20 cellular contexts compared by ENCODE assay signal in genomic region chr6:38774933-38775707, GRCh38.
A peak's percentile ranks its signal among the peaks of the same experiment; 100 is the strongest.
DNase-seq lines count a peak whose midpoint lies in the region; ATAC-seq, FAIRE-seq and TF ChIP-seq lines count a peak whose summit lies in the region.
"Had no signal": no experiment of that assay in that cellular context is flagged by ENCODE, and none has a peak within 500 bp of the region (broad histone marks: within the 10 kb centered on the region; RNA-seq: fewer than 3 reads in every experiment).

No MANE protein-coding gene starts in this region.

- no peaks in the 10 kb centered on the region for H3K27me3 ChIP-seq in BLaER1 treated with 17β-estradiol and CSF1 and Interleukin-3, amounts not matched to agents 10 nM and 100 nM
- H3K27me3 ChIP-seq in heart left ventricle: peaks cover 0 to 8% (median 0%) of the 10 kb centered on the region in 9 donors
- H3K27me3 ChIP-seq: pancreas, vagina had no signal

- peak overlapping the region in 6 of 11 experiments; percentile 50 to 95 (median 84); a peak in 12 of 22 replicates for H3K27ac ChIP-seq in BLaER1 treated with 17β-estradiol and CSF1 and Interleukin-3, amounts not matched to agents 10 nM and 100 nM
- H3K27ac ChIP-seq in heart left ventricle: no peak overlapping the region
- H3K27ac ChIP-seq: pancreas, SJSA1, vagina had no signal

- FAIRE-seq in GM18507 (lab: Jason Lieb, UNC): peak; percentile 66
- FAIRE-seq: pancreas had no signal

- ATAC-seq in heart left ventricle (no peak), GM18873 (IDR thresholded peaks at IDR 0.05; ENCODE audit: low FRiP score, unreplicated experiment) (no peak), HG02885 (IDR thresholded peaks at IDR 0.05; ENCODE audit: poor library complexity, unreplicated experiment) (no peak)
- ATAC-seq: effector memory CD8-positive, alpha-beta T cell had no signal

- H3K4me3 ChIP-seq in BLaER1 treated with 17β-estradiol and CSF1 and Interleukin-3, amounts not matched to agents 10 nM and 100 nM: no peak overlapping the region
- no peak overlapping the region for H3K4me3 ChIP-seq in heart left ventricle
- H3K4me3 ChIP-seq: pancreas, SJSA1, vagina had no signal

- TF ChIP-seq CTCF in heart left ventricle (IDR thresholded peaks at IDR 0.05): no peak

- H3K27me3 Mint-ChIP-seq in dendritic cell treated with granulocyte-macrophage colony-stimulating factor and Interleukin-4, amounts not matched to agents 40 ng/mL and 50 ng/mL, for 4 days: peaks cover 6% of the 10 kb centered on the region

- 78 to 85% (median 82%) methylated on average over 5 of the region's 5 CpGs for WGBS in heart left ventricle, 4 donors

- H3K9ac ChIP-seq in BLaER1 treated with 17β-estradiol and CSF1 and Interleukin-3, amounts not matched to agents 10 nM and 100 nM: peak overlapping the region in 5 of 11 experiments; percentile 37 to 75 (median 62); a peak in 8 of 22 replicates

- no peaks in the 10 kb centered on the region for H3K36me3 Mint-ChIP-seq in dendritic cell treated with granulocyte-macrophage colony-stimulating factor and Interleukin-4, amounts not matched to agents 40 ng/mL and 50 ng/mL, for 4 days (ENCODE audit: low read depth)

- H3K9me3 Mint-ChIP-seq in dendritic cell treated with granulocyte-macrophage colony-stimulating factor and Interleukin-4, amounts not matched to agents 40 ng/mL and 50 ng/mL, for 4 days: peaks cover 10% of the 10 kb centered on the region
- H3K9me3 Mint-ChIP-seq: central memory CD8-positive, alpha-beta T cell; effector memory CD8-positive, alpha-beta T cell had no signal

- H3K27ac Mint-ChIP-seq in dendritic cell treated with granulocyte-macrophage colony-stimulating factor and Interleukin-4, amounts not matched to agents 40 ng/mL and 50 ng/mL, for 4 days: peak overlapping the region; percentile 51
- H3K27ac Mint-ChIP-seq: effector memory CD8-positive, alpha-beta T cell had no signal

- no peak overlapping the region for H3K4me3 Mint-ChIP-seq in dendritic cell treated with granulocyte-macrophage colony-stimulating factor and Interleukin-4, amounts not matched to agents 40 ng/mL and 50 ng/mL, for 4 days
- H3K4me3 Mint-ChIP-seq: central memory CD8-positive, alpha-beta T cell; effector memory CD8-positive, alpha-beta T cell had no signal

- intact Hi-C loops in dendritic cell treated with granulocyte-macrophage colony-stimulating factor and Interleukin-4, amounts not matched to agents 40 ng/mL and 50 ng/mL, for 4 days (cut with micrococcal nuclease): no loop called here
- intact Hi-C loops in heart left ventricle (cut with DNase I): no loop called here

- no peaks in the 10 kb centered on the region for H3K36me3 ChIP-seq in BLaER1 treated with 17β-estradiol and CSF1 and Interleukin-3, amounts not matched to agents 10 nM and 100 nM
- H3K36me3 ChIP-seq in heart left ventricle: no peaks in the 10 kb centered on the region
- H3K36me3 ChIP-seq: pancreas, SJSA1, vagina had no signal

- peaks cover 0 to 9% (median 0%) of the 10 kb centered on the region in 11 experiments; a peak in 2 of 22 replicates for H3K9me3 ChIP-seq in BLaER1 treated with 17β-estradiol and CSF1 and Interleukin-3, amounts not matched to agents 10 nM and 100 nM (replicated peaks in 1 of 11)
- peaks cover 0 to 5% (median 0%) of the 10 kb centered on the region in 12 donors for H3K9me3 ChIP-seq in heart left ventricle
- H3K9me3 ChIP-seq: pancreas, SJSA1, vagina had no signal

- TF ChIP-seq POLR2A in heart left ventricle (IDR thresholded peaks at IDR 0.05): no peak

- DNase-seq in GM18507 (ENCODE audit: extremely low spot score, insufficient read length, low read depth): peak; percentile 3
- peak; percentile 54 for DNase-seq in NOMO-1 treated with DMSO at 0.1 percent for 48 hours (lab: John Stamatoyannopoulos, UW; ENCODE audit: unreplicated experiment)
- DNase-seq in NCI-H1930 (lab: John Stamatoyannopoulos, UW): no peak
- no peak for DNase-seq in heart left ventricle
- DNase-seq: activated CD4-positive, alpha-beta T cell treated with anti-CD3 and anti-CD28 coated beads for 48 hours; activated gamma-delta T cell; anterior cingulate cortex; effector memory CD8-positive, alpha-beta T cell; NCI-H187; NCI-H446 treated with DMSO at 0.1 percent for 48 hours; pancreas; stimulated activated CD4-positive, alpha-beta T cell treated with anti-CD3 and anti-CD28 coated beads, Interleukin-2, amount 100 ng/mL, for 48 hours; substantia nigra had no signal

- peaks cover 0 to 65% (median 24%) of the 10 kb centered on the region in 10 experiments; a peak in 14 of 20 replicates for H3K4me1 ChIP-seq in BLaER1 treated with 17β-estradiol and CSF1 and Interleukin-3, amounts not matched to agents 10 nM and 100 nM
- H3K4me1 ChIP-seq in heart left ventricle: peaks cover 0 to 6% (median 0%) of the 10 kb centered on the region in 12 donors
- H3K4me1 ChIP-seq: pancreas, SJSA1, vagina had no signal

- peak overlapping the region in 5 of 11 experiments; percentile 30 to 78 (median 71); a peak in 9 of 22 replicates for H3K4me2 ChIP-seq in BLaER1 treated with 17β-estradiol and CSF1 and Interleukin-3, amounts not matched to agents 10 nM and 100 nM

- peaks cover 28% of the 10 kb centered on the region for H3K4me1 Mint-ChIP-seq in dendritic cell treated with granulocyte-macrophage colony-stimulating factor and Interleukin-4, amounts not matched to agents 40 ng/mL and 50 ng/mL, for 4 days (ENCODE audit: low read depth)
- H3K4me1 Mint-ChIP-seq: central memory CD8-positive, alpha-beta T cell had no signal

- no peaks in the 10 kb centered on the region for H4K20me1 ChIP-seq in BLaER1 treated with 17β-estradiol and CSF1 and Interleukin-3, amounts not matched to agents 10 nM and 100 nM

Comparison
In these comparisons a context has a peak if more than half of its experiments do, and no peak if none do; other contexts are left out.
1. H3K27ac ChIP-seq: peak in BLaER1 treated with 17β-estradiol and CSF1 and Interleukin-3, amounts not matched to agents 10 nM and 100 nM (6 of 11); none in heart left ventricle (0 of 12).
2. DNase-seq: peak in GM18507 (single experiment) and NOMO-1 treated with DMSO at 0.1 percent for 48 hours (single experiment); none in NCI-H1930 (0 of 2) and heart left ventricle (0 of 5).